In genomic region chr3:172179680-172180399, GRCh38 we compare ENCODE assay signal across 15 cellular contexts.
A peak's percentile ranks its signal among the peaks of the same experiment; 100 is the strongest.
DNase-seq lines count a peak whose midpoint lies in the region; ATAC-seq and TF ChIP-seq lines count a peak whose summit lies in the region.
"Had no signal": no experiment of that assay in that cellular context is flagged by ENCODE, and none has a peak within 500 bp of the region (broad histone marks: within the 10 kb centered on the region; RNA-seq: fewer than 3 reads in every experiment).

No MANE protein-coding gene starts in this region.

- H3K27me3 ChIP-seq in RWPE2 (ENCODE audit: insufficient read depth, poor library complexity, severe bottlenecking) (no peaks in the 10 kb centered on the region), aorta (ENCODE audit: control insufficient read depth in 1 of 2, insufficient read depth in 2 of 2, low read length in 1 of 2) (no peaks in the 10 kb centered on the region)

- H3K4me3 ChIP-seq in RWPE2 (ENCODE audit: severe bottlenecking): no peak overlapping the region
- H3K4me3 ChIP-seq in aorta (ENCODE audit: low read length in 2 of 2): no peak overlapping the region

- intact Hi-C loops in aorta (cut with DNase I): no loop called here

- WGBS in aorta, 2 donors: 72 to 74% methylated on average over 5 of the region's 5 CpGs

- H3K4me1 ChIP-seq in RWPE2 (ENCODE audit: insufficient read depth, poor library complexity, severe bottlenecking) (peaks cover 26% of the 10 kb centered on the region), aorta (ENCODE audit: control insufficient read depth in 1 of 2, insufficient read depth in 2 of 2, low read length in 2 of 2) (peaks cover 6 to 22% of the 10 kb centered on the region in 2 donors)

- H3K4me1 Mint-ChIP-seq in nephron (peaks cover 63% of the 10 kb centered on the region), T-helper 17 cell (peaks cover 31% of the 10 kb centered on the region)

- H3K27ac Mint-ChIP-seq in nephron (peak overlapping the region in 2 of 3 experiments; percentile 16 to 23), T-helper 17 cell (no peak overlapping the region)
- H3K27ac Mint-ChIP-seq: activated naive CD8-positive, alpha-beta T cell treated with anti-CD3 and anti-CD28 coated beads, Interleukin-2, amount 50 U/mL, for 24 hours; endodermal cell had no signal

- H3K36me3 ChIP-seq in RWPE2 (ENCODE audit: low read depth) (peaks cover 11% of the 10 kb centered on the region), aorta (ENCODE audit: control insufficient read depth in 1 of 2, insufficient read depth in 2 of 2, low read length in 1 of 2) (no peaks in the 10 kb centered on the region)

- H3K9me3 ChIP-seq in RWPE2 (ENCODE audit: severe bottlenecking) (no peaks in the 10 kb centered on the region), T-helper 17 cell (ENCODE audit: control insufficient read depth, low read length, poor library complexity, severe bottlenecking) (no peaks in the 10 kb centered on the region), aorta (ENCODE audit: control insufficient read depth, low read length) (no peaks in the 10 kb centered on the region)

- TF ChIP-seq CTCF in RWPE2 (IDR thresholded peaks at IDR 0.05; ENCODE audit: poor library complexity, severe bottlenecking): no peak
- no peak for TF ChIP-seq CTCF in nephron (IDR thresholded peaks at IDR 0.05; ENCODE audit: unreplicated experiment in 3 of 3)

- peak overlapping the region; percentile 35 for H3K27ac ChIP-seq in RWPE2 (ENCODE audit: poor library complexity, severe bottlenecking)
- H3K27ac ChIP-seq in aorta (ENCODE audit: low read depth in 1 of 2, low read length in 2 of 2): no peak overlapping the region

- no peaks in the 10 kb centered on the region for H3K9me3 Mint-ChIP-seq in nephron
- H3K9me3 Mint-ChIP-seq: activated naive CD8-positive, alpha-beta T cell treated with anti-CD3 and anti-CD28 coated beads, Interleukin-2, amount 50 U/mL, for 24 hours; endodermal cell; naive thymus-derived CD8-positive, alpha-beta T cell had no signal

- ATAC-seq in GM18868 (IDR thresholded peaks at IDR 0.05; ENCODE audit: unreplicated experiment) (peak; percentile 34), HG02884 (IDR thresholded peaks at IDR 0.05; ENCODE audit: unreplicated experiment) (peak; percentile 52), RWPE2 (ENCODE audit: low read depth) (no peak), T-helper 17 cell (no peak), aorta (ENCODE audit: low FRiP score) (no peak)
- ATAC-seq: activated naive CD8-positive, alpha-beta T cell treated with anti-CD3 and anti-CD28 coated beads, Interleukin-2, amount 50 U/mL, for 24 hours; naive thymus-derived CD8-positive, alpha-beta T cell had no signal

- H3K27me3 Mint-ChIP-seq in nephron (ENCODE audit: low read depth) (no peaks in the 10 kb centered on the region), T-helper 17 cell (no peaks in the 10 kb centered on the region)
- H3K27me3 Mint-ChIP-seq: activated naive CD8-positive, alpha-beta T cell treated with anti-CD3 and anti-CD28 coated beads, Interleukin-2, amount 50 U/mL, for 24 hours; naive thymus-derived CD8-positive, alpha-beta T cell had no signal

- H3K4me3 Mint-ChIP-seq in nephron (no peak overlapping the region), T-helper 17 cell (no peak overlapping the region)
- H3K4me3 Mint-ChIP-seq: activated naive CD8-positive, alpha-beta T cell treated with anti-CD3 and anti-CD28 coated beads, Interleukin-2, amount 50 U/mL, for 24 hours; endodermal cell; HFFc6; naive thymus-derived CD8-positive, alpha-beta T cell had no signal

- no peak for DNase-seq in RWPE2 (ENCODE audit: low spot score)
- DNase-seq in UCSD-AML1 (lab: John Stamatoyannopoulos, UW; ENCODE audit: unreplicated experiment): no peak
- no peak for DNase-seq in DMS79 treated with DMSO at 0.1 percent for 48 hours (lab: John Stamatoyannopoulos, UW)
- no peak for DNase-seq in T-helper 17 cell
- no peak for DNase-seq in aorta
- DNase-seq: activated CD8-positive, alpha-beta memory T cell treated with anti-CD3 and anti-CD28 coated beads for 24 hours; activated naive CD8-positive, alpha-beta T cell treated with anti-CD3 and anti-CD28 coated beads, Interleukin-2, amount 50 U/mL, for 24 hours; endodermal cell; HFFc6; IMR-90; naive thymus-derived CD8-positive, alpha-beta T cell; stimulated activated naive CD4-positive, alpha-beta T cell had no signal

- H3K36me3 Mint-ChIP-seq in nephron (ENCODE audit: low read depth) (peaks cover 15% of the 10 kb centered on the region), T-helper 17 cell (ENCODE audit: low read depth) (peaks cover 10% of the 10 kb centered on the region)

Comparison
In these comparisons a context has a peak if more than half of its experiments do, and no peak if none do; other contexts are left out.
1. ATAC-seq: peak in GM18868 (single experiment) and HG02884 (single experiment); none in RWPE2 (single experiment), T-helper 17 cell (single experiment) and aorta (single experiment).